In genomic region chr21:39182016-39182415, GRCh38 we compare ENCODE assay signal across 8 cellular contexts.
DNase-seq lines count a peak whose midpoint lies in the region; ATAC-seq and TF ChIP-seq lines count a peak whose summit lies in the region.

No MANE protein-coding gene starts in this region.

- DNase-seq in RKO (ENCODE audit: low spot score) (peak; percentile 39), erythroblast (lab: John Stamatoyannopoulos, UW) (peak; percentile 37 to 42), retina (peak; percentile 13), globus pallidus (ENCODE audit: low spot score) (no peak), GOT3 (lab: John Stamatoyannopoulos, UW) (no peak)

- TF ChIP-seq CTCF in GM12875 (IDR thresholded peaks at IDR 0.05; ENCODE audit: borderline replicate concordance, insufficient read depth, low read depth, low read length) = no peak

- ATAC-seq in HG03469 (IDR thresholded peaks at IDR 0.05; ENCODE audit: unreplicated experiment) (no peak), GM18867 (IDR thresholded peaks at IDR 0.05; ENCODE audit: unreplicated experiment) (no peak)

- TF ChIP-seq POLR2A in erythroblast (IDR thresholded peaks at IDR 0.05; ENCODE audit: low read length) = no peak

- H3K4me3 ChIP-seq in GM12875 (ENCODE audit: low read depth, low read length) = peak overlapping the region; percentile 99

Comparison
In these comparisons a context has a peak if more than half of its experiments do, and no peak if none do; other contexts are left out.
1. DNase-seq: peak in RKO (single experiment), erythroblast (2 of 2) and retina (single experiment); none in globus pallidus (single experiment) and GOT3 (single experiment).